13 cellular contexts compared by ENCODE assay signal in genomic region chr4:17717301-17717700, GRCh38.
DNase-seq lines count a peak whose midpoint lies in the region; ATAC-seq, FAIRE-seq and TF ChIP-seq lines count a peak whose summit lies in the region.
"Had no signal": no experiment of that assay in that cellular context is flagged by ENCODE, and none has a peak within 500 bp of the region (broad histone marks: within the 10 kb centered on the region; RNA-seq: fewer than 3 reads in every experiment).

No MANE protein-coding gene starts in this region.

- no peak overlapping the region for H3K9ac ChIP-seq in colonic mucosa (ENCODE audit: low read depth in 2 of 2, low read length in 2 of 2)

- intact Hi-C loops in colonic mucosa (cut with DNase I), result no loop called here

- H3K4me3 Mint-ChIP-seq in brain, result peak overlapping the region in 1 of 5 experiments; percentile 49

- no peaks in the 10 kb centered on the region for H3K36me3 ChIP-seq in colonic mucosa
- H3K36me3 ChIP-seq: SJSA1 had no signal

- H3K27me3 ChIP-seq in colonic mucosa, result no peaks in the 10 kb centered on the region
- H3K27me3 ChIP-seq: SJSA1 had no signal

- H3K27ac ChIP-seq in colonic mucosa, result no peak overlapping the region
- H3K27ac ChIP-seq: SJSA1 had no signal

- no peaks in the 10 kb centered on the region for H3K36me3 Mint-ChIP-seq in brain

- no peaks in the 10 kb centered on the region for H3K4me1 ChIP-seq in colonic mucosa
- H3K4me1 ChIP-seq: SJSA1 had no signal

- no peaks in the 10 kb centered on the region for H3K9me3 Mint-ChIP-seq in brain

- no peak for TF ChIP-seq CTCF in brain (conservative IDR thresholded peaks at IDR 0.05)
- TF ChIP-seq CTCF in colonic mucosa (IDR thresholded peaks at IDR 0.05), result no peak

- peak; percentile 40 for DNase-seq in NCI-H2171 treated with DMSO at 0.1 percent for 48 hours (lab: John Stamatoyannopoulos, UW)
- DNase-seq in NCI-H2171 (lab: John Stamatoyannopoulos, UW), result no peak
- DNase-seq in islet precursor cell, result peak; percentile 19
- peak; percentile 60 for DNase-seq in retina
- DNase-seq in RCC 7860 (ENCODE audit: low spot score), result no peak
- no peak for DNase-seq in colonic mucosa
- DNase-seq: 8988T, KBM-7, NCI-H1092, NCI-H526 had no signal

- peaks cover 4% of the 10 kb centered on the region for H3K27me3 Mint-ChIP-seq in brain

- H3K4me3 ChIP-seq in colonic mucosa, result no peak overlapping the region
- H3K4me3 ChIP-seq: SJSA1 had no signal

- peaks cover 33% of the 10 kb centered on the region for H3K4me1 Mint-ChIP-seq in brain

- no peaks in the 10 kb centered on the region for H3K9me3 ChIP-seq in colonic mucosa
- H3K9me3 ChIP-seq: SJSA1 had no signal

- ATAC-seq in activated CD4-positive, CD25-positive, alpha-beta regulatory T cell treated with anti-CD3 and anti-CD28 coated beads, Interleukin-2, amount 50 U/mL, for 24 hours, result no peak

- H3K27ac Mint-ChIP-seq in brain, result peak overlapping the region; percentile 44 to 92 (median 73)

- no peak for FAIRE-seq in RCC 7860 (lab: Jason Lieb, UNC)

Comparison
In these comparisons a context has a peak if more than half of its experiments do, and no peak if none do; other contexts are left out.
1. DNase-seq: peak in NCI-H2171 treated with DMSO at 0.1 percent for 48 hours (single experiment), islet precursor cell (single experiment) and retina (single experiment); none in NCI-H2171 (single experiment), RCC 7860 (single experiment) and colonic mucosa (single experiment).